ENCODE assay signal across 1 cellular context in the genomic region with DNA sequence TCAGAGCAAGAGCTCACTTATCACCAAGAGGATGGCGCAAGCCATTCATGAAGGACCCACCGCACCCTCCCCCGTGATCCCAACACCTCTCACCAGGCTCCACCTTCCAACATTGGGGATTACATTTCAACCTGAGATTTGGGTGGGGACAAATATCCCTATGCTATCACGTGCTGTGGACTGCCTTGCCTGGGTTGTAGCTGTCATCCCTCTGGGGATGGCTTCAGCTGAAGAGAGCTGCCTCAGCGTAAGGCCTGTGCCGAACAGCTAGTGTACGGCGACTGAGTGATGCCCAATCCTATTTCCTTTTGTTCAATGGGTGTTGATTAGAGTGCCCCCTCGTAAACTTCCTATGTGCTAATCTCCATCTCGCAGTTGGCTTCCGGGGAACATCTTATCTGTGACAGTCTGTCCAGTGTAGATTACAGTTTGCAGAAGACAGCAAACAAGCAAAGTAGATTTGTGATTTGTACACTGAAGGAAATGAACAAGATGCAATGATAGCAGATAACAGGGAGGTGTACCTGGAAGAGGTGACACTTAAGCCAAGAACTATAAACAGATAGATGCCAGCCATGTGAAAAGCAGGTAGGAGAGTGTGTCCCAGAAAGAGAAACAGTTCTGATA.
TF ChIP-seq lines count a peak whose summit lies in the region.

No MANE protein-coding gene starts in this region.

TF ChIP-seq in K562, 482 proteins besides CTCF, POLR2A, EP300 and RAD21 (continued from another document):
- TF ChIP-seq ZNF668 (CRISPR knock-in tag; IDR thresholded peaks at IDR 0.05), result no peak
- TF ChIP-seq, protein P1, sequence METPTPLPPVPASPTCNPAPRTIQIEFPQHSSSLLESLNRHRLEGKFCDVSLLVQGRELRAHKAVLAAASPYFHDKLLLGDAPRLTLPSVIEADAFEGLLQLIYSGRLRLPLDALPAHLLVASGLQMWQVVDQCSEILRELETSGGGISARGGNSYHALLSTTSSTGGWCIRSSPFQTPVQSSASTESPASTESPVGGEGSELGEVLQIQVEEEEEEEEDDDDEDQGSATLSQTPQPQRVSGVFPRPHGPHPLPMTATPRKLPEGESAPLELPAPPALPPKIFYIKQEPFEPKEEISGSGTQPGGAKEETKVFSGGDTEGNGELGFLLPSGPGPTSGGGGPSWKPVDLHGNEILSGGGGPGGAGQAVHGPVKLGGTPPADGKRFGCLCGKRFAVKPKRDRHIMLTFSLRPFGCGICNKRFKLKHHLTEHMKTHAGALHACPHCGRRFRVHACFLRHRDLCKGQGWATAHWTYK (CRISPR knock-in tag; IDR thresholded peaks at IDR 0.05), result no peak
- TF ChIP-seq ZNF644 (tag; IDR thresholded peaks at IDR 0.05; ENCODE audit: low read depth), result no peak
- TF ChIP-seq, protein P2, sequence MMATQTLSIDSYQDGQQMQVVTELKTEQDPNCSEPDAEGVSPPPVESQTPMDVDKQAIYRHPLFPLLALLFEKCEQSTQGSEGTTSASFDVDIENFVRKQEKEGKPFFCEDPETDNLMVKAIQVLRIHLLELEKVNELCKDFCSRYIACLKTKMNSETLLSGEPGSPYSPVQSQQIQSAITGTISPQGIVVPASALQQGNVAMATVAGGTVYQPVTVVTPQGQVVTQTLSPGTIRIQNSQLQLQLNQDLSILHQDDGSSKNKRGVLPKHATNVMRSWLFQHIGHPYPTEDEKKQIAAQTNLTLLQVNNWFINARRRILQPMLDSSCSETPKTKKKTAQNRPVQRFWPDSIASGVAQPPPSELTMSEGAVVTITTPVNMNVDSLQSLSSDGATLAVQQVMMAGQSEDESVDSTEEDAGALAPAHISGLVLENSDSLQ (IDR thresholded peaks at IDR 0.05), result no peak
- no peak for TF ChIP-seq E2F3 (CRISPR knock-in tag; IDR thresholded peaks at IDR 0.05)
- no peak for TF ChIP-seq KDM1A (IDR thresholded peaks at IDR 0.05)
